In the genomic region with DNA sequence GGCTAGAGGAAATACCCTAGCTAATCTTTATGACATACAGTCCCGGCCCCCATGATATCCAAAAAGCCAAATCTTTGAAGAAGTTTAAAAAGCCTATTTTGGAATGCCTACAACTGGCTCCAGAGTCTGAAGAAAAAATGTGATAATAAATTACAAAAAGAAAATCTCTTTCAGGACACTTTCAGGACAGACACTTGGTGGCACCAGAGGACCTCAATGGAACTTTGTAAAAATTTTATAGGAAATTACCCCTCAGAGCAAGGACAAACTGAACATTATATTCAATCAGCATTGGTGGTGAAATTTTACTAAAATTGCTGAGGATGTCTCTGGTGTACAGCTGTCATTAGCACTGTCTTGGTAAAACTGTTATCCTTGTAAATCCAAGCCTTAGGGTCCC, we compare ENCODE assay signal across 9 cellular contexts.
A peak's percentile ranks its signal among the peaks of the same experiment; 100 is the strongest.
DNase-seq lines count a peak whose midpoint lies in the region; ATAC-seq, FAIRE-seq and TF ChIP-seq lines count a peak whose summit lies in the region.
"Had no signal": no experiment of that assay in that cellular context is flagged by ENCODE, and none has a peak within 500 bp of the region (broad histone marks: within the 10 kb centered on the region; RNA-seq: fewer than 3 reads in every experiment).

No MANE protein-coding gene starts in this region.

- no peaks in the 10 kb centered on the region for H3K79me2 ChIP-seq in keratinocyte (ENCODE audit: control insufficient read depth, insufficient read depth, low read length)

- H3K9me3 ChIP-seq in keratinocyte (ENCODE audit: control insufficient read depth, low read depth, low read length): no peaks in the 10 kb centered on the region

- no peak overlapping the region for H3K4me2 ChIP-seq in keratinocyte (ENCODE audit: control insufficient read depth, extremely low read depth, insufficient read depth, low read depth, low read length)

- H4K20me1 ChIP-seq in keratinocyte (ENCODE audit: control insufficient read depth, extremely low read depth, insufficient read depth, low read length): no peaks in the 10 kb centered on the region

- no peaks in the 10 kb centered on the region for H3K4me1 ChIP-seq in keratinocyte (ENCODE audit: control insufficient read depth, extremely low read depth, insufficient read depth, low read length)

- no peaks in the 10 kb centered on the region for H3K36me3 Mint-ChIP-seq in activated CD8-positive, alpha-beta memory T cell treated with anti-CD3 and anti-CD28 coated beads, Interleukin-2, amount 10 ng/mL, durations not matched to agents 7 days and 5 days

- CTCF ChIA-PET in RWPE1 (lab: Yijun Ruan, JAX): no interaction called here
- CTCF ChIA-PET in activated CD8-positive, alpha-beta memory T cell treated with anti-CD3 and anti-CD28 coated beads, Interleukin-2, amount 10 ng/mL, durations not matched to agents 7 days and 5 days (lab: Charles Lee): no interaction called here

- intact Hi-C loops in posterior cingulate gyrus (cut with DNase I): loop anchor here (2.0 kb wide), 1 partner anchor 79 kb away; no protein-coding TSS in a partner anchor

- H3K9me3 Mint-ChIP-seq in activated CD8-positive, alpha-beta memory T cell treated with anti-CD3 and anti-CD28 coated beads, Interleukin-2, amount 10 ng/mL, durations not matched to agents 7 days and 5 days (ENCODE audit: low read depth): no peaks in the 10 kb centered on the region

- H3K36me3 ChIP-seq in keratinocyte (ENCODE audit: control insufficient read depth in 2 of 2, extremely low read depth in 1 of 2, insufficient read depth in 2 of 2, low read length in 2 of 2): no peaks in the 10 kb centered on the region

- no peaks in the 10 kb centered on the region for H3K9me1 ChIP-seq in keratinocyte (ENCODE audit: control insufficient read depth, extremely low read depth, insufficient read depth, low read length)

- no peak overlapping the region for H3K4me3 ChIP-seq in keratinocyte (ENCODE audit: control insufficient read depth in 2 of 3, extremely low read depth in 1 of 3, insufficient read depth in 2 of 3, low read depth in 1 of 3, low read length in 3 of 3)

- H3K27me3 Mint-ChIP-seq in activated CD8-positive, alpha-beta memory T cell treated with anti-CD3 and anti-CD28 coated beads, Interleukin-2, amount 10 ng/mL, durations not matched to agents 7 days and 5 days: peaks cover 29% of the 10 kb centered on the region

- no peak for ATAC-seq in activated CD8-positive, alpha-beta memory T cell treated with anti-CD3 and anti-CD28 coated beads, Interleukin-2, amount 10 ng/mL, durations not matched to agents 7 days and 5 days

- TF ChIP-seq CTCF in GM12873 (IDR thresholded peaks at IDR 0.05; ENCODE audit: insufficient read depth, low read depth, low read length, missing control alignments) (peak; percentile 34), RWPE1 (conservative IDR thresholded peaks at IDR 0.05; ENCODE audit: low read depth) (0 out of 2 replicates have a peak, but pooled peaks have one; percentile 11), keratinocyte (optimal IDR thresholded peaks at IDR 0.05 in 1 of 3, IDR thresholded peaks at IDR 0.05 in 1 of 3, conservative IDR thresholded peaks at IDR 0.05 in 1 of 3; ENCODE audit: extremely low read depth in 1 of 3, insufficient read depth in 2 of 3, low read length in 3 of 3) (peak in 2 of 3 experiments; percentile 16 to 21)

- no peaks in the 10 kb centered on the region for H3K4me1 Mint-ChIP-seq in activated CD8-positive, alpha-beta memory T cell treated with anti-CD3 and anti-CD28 coated beads, Interleukin-2, amount 10 ng/mL, durations not matched to agents 7 days and 5 days

- H3K27me3 ChIP-seq in keratinocyte (ENCODE audit: control insufficient read depth, extremely low read depth, insufficient read depth, low read length): no peaks in the 10 kb centered on the region

- DNase-seq in AG08396 (ENCODE audit: low spot score): peak; percentile 11
- peak; percentile 11 for DNase-seq in RWPE1 (ENCODE audit: low spot score)
- no peak for DNase-seq in keratinocyte (ENCODE audit: low read depth, low spot score)
- DNase-seq in activated CD8-positive, alpha-beta memory T cell treated with anti-CD3 and anti-CD28 coated beads, Interleukin-2, amount 10 ng/mL, durations not matched to agents 7 days and 5 days: no peak
- no peak for DNase-seq in SKM-1 treated with dmso at 0.1 percent for 144 hours (lab: John Stamatoyannopoulos, UW; ENCODE audit: unreplicated experiment)
- no peak for DNase-seq in posterior cingulate gyrus
- no peak for DNase-seq in NCI-H1105 (lab: John Stamatoyannopoulos, UW)
- DNase-seq: activated effector memory CD4-positive, alpha-beta T cell treated with anti-CD3 and anti-CD28 coated beads, Interleukin-2, amount 50 U/mL, for 16 hours had no signal

- dilution Hi-C loops in keratinocyte (cut with MboI; ENCODE audit: extremely low pct_ligation_motif_present, low sequenced_read_pairs): no loop called here

- no peak overlapping the region for H3K4me3 Mint-ChIP-seq in activated CD8-positive, alpha-beta memory T cell treated with anti-CD3 and anti-CD28 coated beads, Interleukin-2, amount 10 ng/mL, durations not matched to agents 7 days and 5 days

- no peak overlapping the region for H3K9ac ChIP-seq in keratinocyte (ENCODE audit: control insufficient read depth, extremely low read depth, insufficient read depth, low read length)

- POLR2A ChIA-PET in RWPE1 (lab: Yijun Ruan, JAX; ENCODE audit: low non-redundant PET): no interaction called here

- no peak overlapping the region for H3K27ac Mint-ChIP-seq in activated CD8-positive, alpha-beta memory T cell treated with anti-CD3 and anti-CD28 coated beads, Interleukin-2, amount 10 ng/mL, durations not matched to agents 7 days and 5 days

- FAIRE-seq in keratinocyte (lab: Jason Lieb, UNC): no peak

- no peak overlapping the region for H3K27ac ChIP-seq in RWPE1
- no peak overlapping the region for H3K27ac ChIP-seq in keratinocyte (ENCODE audit: control insufficient read depth, insufficient read depth, low read length)

- H2AFZ ChIP-seq in keratinocyte (ENCODE audit: control insufficient read depth, low read length): no peak overlapping the region

Comparison
In these comparisons a context has a peak if more than half of its experiments do, and no peak if none do; other contexts are left out.
1. DNase-seq: peak in AG08396 (single experiment) and RWPE1 (single experiment); none in keratinocyte (single experiment), activated CD8-positive, alpha-beta memory T cell treated with anti-CD3 and anti-CD28 coated beads, Interleukin-2, amount 10 ng/mL, durations not matched to agents 7 days and 5 days (single experiment), SKM-1 treated with dmso at 0.1 percent for 144 hours (single experiment), posterior cingulate gyrus (0 of 10) and NCI-H1105 (single experiment).
2. Peak in every context shown above with its lines, with median percentiles within 50 percentile points of each other: CTCF ChIP-seq.